Comparison of ENCODE assay signal across 25 cellular contexts in genomic region chr2:201930831-201931230, GRCh38.
"Had no signal": no experiment of that assay in that cellular context is flagged by ENCODE, and none has a peak within 500 bp of the region (broad histone marks: within the 10 kb centered on the region; RNA-seq: fewer than 3 reads in every experiment).

No MANE protein-coding gene starts in this region.

- H3K27ac Mint-ChIP-seq: activated CD4-positive, alpha-beta T cell treated with anti-CD3 and anti-CD28 coated beads, Interleukin-2, amount 10 ng/mL, durations not matched to agents 24 days and 14 days; activated naive CD8-positive, alpha-beta T cell; activated T-cell treated with anti-CD3 and anti-CD28 coated beads, Interleukin-2, amount 50 U/mL, for 72 hours; T-helper 2 cell treated with Interferon-gamma antibody and Interleukin-4, amounts not matched to agents 5 μg/mL and 100 μg/mL, for 36 hours had no signal

- H3K36me3 ChIP-seq: brain microvascular endothelial cell, esophagus squamous epithelium, right atrium auricular region, suprapubic skin had no signal

- H3K4me1 Mint-ChIP-seq: activated CD4-positive, alpha-beta T cell treated with anti-CD3 and anti-CD28 coated beads, Interleukin-2, amount 10 ng/mL, durations not matched to agents 24 days and 14 days; central memory CD8-positive, alpha-beta T cell had no signal

- DNase-seq: activated CD4-positive, alpha-beta T cell treated with anti-CD3 and anti-CD28 coated beads, Interleukin-2, amount 10 ng/mL, durations not matched to agents 24 days and 14 days; activated CD4-positive, CD25-positive, alpha-beta regulatory T cell; activated CD8-positive, alpha-beta memory T cell treated with anti-CD3 and anti-CD28 coated beads, Interleukin-2, amount 50 U/mL, for 48 hours; activated gamma-delta T cell; activated T-cell treated with anti-CD3 and anti-CD28 coated beads, Interleukin-2, amount 50 U/mL, for 72 hours; amygdala; brain microvascular endothelial cell; cortex of kidney; effector CD4-positive, alpha-beta T cell; esophagus squamous epithelium; foreskin keratinocyte; glutamatergic neuron; left ventricle myocardium superior; mesenchymal stem cell; posterior cingulate gyrus; stimulated activated CD4-positive, alpha-beta T cell treated with anti-CD3 and anti-CD28 coated beads, Interleukin-15, amount 100 ng/mL, for 24 hours; stimulated activated CD4-positive, alpha-beta T cell treated with anti-CD3 and anti-CD28 coated beads, Interleukin-4, amount 100 ng/mL, for 1 hour; stimulated activated naive CD8-positive, alpha-beta T cell treated with anti-CD3 and anti-CD28 coated beads, Interleukin-15, Interleukin-2, amounts not matched to agents 100 U/mL and 50 U/mL, for 24 hours; trophoblast cell had no signal

- ATAC-seq: activated T-cell treated with anti-CD3 and anti-CD28 coated beads, Interleukin-2, amount 50 U/mL, for 72 hours; foreskin keratinocyte; left ventricle myocardium superior; stimulated activated naive CD8-positive, alpha-beta T cell treated with anti-CD3 and anti-CD28 coated beads, Interleukin-15, Interleukin-2, amounts not matched to agents 100 U/mL and 50 U/mL, for 24 hours had no signal

- H3K9me3 Mint-ChIP-seq: activated CD4-positive, alpha-beta T cell treated with anti-CD3 and anti-CD28 coated beads, Interleukin-2, amount 10 ng/mL, durations not matched to agents 24 days and 14 days; T-helper 2 cell treated with Interferon-gamma antibody and Interleukin-4, amounts not matched to agents 5 μg/mL and 100 μg/mL, for 36 hours had no signal

- H3K27me3 ChIP-seq: brain microvascular endothelial cell, esophagus squamous epithelium, right atrium auricular region, suprapubic skin had no signal

- H3K9me3 ChIP-seq: right atrium auricular region, suprapubic skin had no signal

- H3K4me3 ChIP-seq: esophagus squamous epithelium, right atrium auricular region, skin epidermis, suprapubic skin had no signal

- H3K4me3 Mint-ChIP-seq: activated CD4-positive, alpha-beta T cell treated with anti-CD3 and anti-CD28 coated beads, Interleukin-2, amount 10 ng/mL, durations not matched to agents 24 days and 14 days; activated naive CD8-positive, alpha-beta T cell; activated T-cell treated with anti-CD3 and anti-CD28 coated beads, Interleukin-2, amount 50 U/mL, for 72 hours; central memory CD8-positive, alpha-beta T cell; T-helper 2 cell treated with Interferon-gamma antibody and Interleukin-4, amounts not matched to agents 5 μg/mL and 100 μg/mL, for 36 hours had no signal
